8 cellular contexts compared by ENCODE assay signal in genomic region chr13:41310963-41311606, GRCh38. TPM values are rescaled to one million over a fixed set of nuclear protein-coding genes. Genes with fewer than 3 reads are reported as not detected.
A peak's percentile ranks its signal among the peaks of the same experiment; 100 is the strongest.
DNase-seq lines count a peak whose midpoint lies in the region; ATAC-seq and TF ChIP-seq lines count a peak whose summit lies in the region.

TSS of gene NAA16 (plus strand) at chr13:41311267. CDS start at chr13:41311529, 262 bp downstream.

- peak; percentile 9 for TF ChIP-seq RAD21 in neural cell (conservative IDR thresholded peaks at IDR 0.05)

- peak; percentile 93 for ATAC-seq in stimulated activated naive CD8-positive, alpha-beta T cell treated with anti-CD3 and anti-CD28 coated beads, Interleukin-15, amount 100 ng/mL, for 72 hours

- H3K36me3 ChIP-seq in H7 (replicated peaks; ENCODE audit: control insufficient read depth, insufficient read depth, low read length) (no peaks in the 10 kb centered on the region), neural cell (ENCODE audit: insufficient read depth, low read length) (no peaks in the 10 kb centered on the region)

- no peaks in the 10 kb centered on the region for H3F3A ChIP-seq in neural cell (ENCODE audit: insufficient read depth, low read length, poor library complexity, severe bottlenecking)

- H3K9me2 ChIP-seq in neural cell (ENCODE audit: insufficient read depth, low read length) = no peaks in the 10 kb centered on the region

- TF ChIP-seq CTCF in fibroblast of villous mesenchyme (IDR thresholded peaks at IDR 0.05; ENCODE audit: insufficient read depth, low read depth, low read length) (no peak), neural cell (IDR thresholded peaks at IDR 0.05; ENCODE audit: poor library complexity, severe bottlenecking) (no peak)

- no peaks in the 10 kb centered on the region for H3K9me3 ChIP-seq in neural cell (ENCODE audit: low read length)

- TF ChIP-seq EP300 in neural cell (conservative IDR thresholded peaks at IDR 0.05; ENCODE audit: poor library complexity, severe bottlenecking) = no peak

- H3K27me3 ChIP-seq in H7 (ENCODE audit: control insufficient read depth, insufficient read depth, low read length) = no peaks in the 10 kb centered on the region
- H3K27me3 ChIP-seq in neural cell (ENCODE audit: insufficient read depth, low read depth, low read length) = no peaks in the 10 kb centered on the region

- H3K9ac ChIP-seq in neural cell (ENCODE audit: low read length) = peak within 1 kb of the TSS; percentile 93

- H3K4me2 ChIP-seq in neural cell (ENCODE audit: low read length) = peak within 1 kb of the TSS; percentile 94

- peaks cover 5% of the 10 kb centered on the region for H4K20me1 ChIP-seq in neural cell (ENCODE audit: insufficient read depth)

- H2AFZ ChIP-seq in neural cell (ENCODE audit: low read depth, low read length) = peak within 1 kb of the TSS; percentile 92

- H3K79me2 ChIP-seq in neural cell (replicated peaks; ENCODE audit: insufficient read depth, low read length) = peaks cover 45% of the 10 kb centered on the region

- H3K9me3 Mint-ChIP-seq in stimulated activated naive CD8-positive, alpha-beta T cell treated with anti-CD3 and anti-CD28 coated beads, Interleukin-15, amount 100 ng/mL, for 72 hours = no peaks in the 10 kb centered on the region

- peak within 1 kb of the TSS; percentile 96 to 99 for H3K27ac Mint-ChIP-seq in stimulated activated naive CD8-positive, alpha-beta T cell treated with anti-CD3 and anti-CD28 coated beads, Interleukin-15, amount 100 ng/mL, for 72 hours

- in situ Hi-C loops in G401 (cut with HindIII; ENCODE audit: low sequenced_read_pairs) = no loop called here

- DNase-seq in G401 (ENCODE audit: low spot score) (peak; percentile 82), H7 (peak; percentile 97), M059J (ENCODE audit: low read depth) (peak; percentile 91), SHP77 treated with DMSO at 0.1 percent for 48 hours (lab: John Stamatoyannopoulos, UW) (peak; percentile 71), fibroblast of villous mesenchyme (ENCODE audit: low read depth) (peak; percentile 84)
- DNase-seq in activated effector memory CD4-positive, alpha-beta T cell treated with anti-CD3 and anti-CD28 coated beads, Interleukin-2, amount 50 U/mL, for 16 hours = peak; percentile 98
- DNase-seq in stimulated activated naive CD8-positive, alpha-beta T cell treated with anti-CD3 and anti-CD28 coated beads, Interleukin-15, amount 100 ng/mL, for 72 hours = peak; percentile 98 to 99

- H3K4me3 ChIP-seq in H7 (ENCODE audit: insufficient read depth, low read depth, low read length) = peak within 1 kb of the TSS; percentile 92
- peak within 1 kb of the TSS; percentile 98 for H3K4me3 ChIP-seq in fibroblast of villous mesenchyme (ENCODE audit: low read depth, low read length)
- peak within 1 kb of the TSS; percentile 95 for H3K4me3 ChIP-seq in neural cell (ENCODE audit: low read length)

- peak within 1 kb of the TSS; percentile 83 for H3K27ac ChIP-seq in neural cell (ENCODE audit: low read length)

- peaks cover 43% of the 10 kb centered on the region for H3K4me1 Mint-ChIP-seq in stimulated activated naive CD8-positive, alpha-beta T cell treated with anti-CD3 and anti-CD28 coated beads, Interleukin-15, amount 100 ng/mL, for 72 hours

- no peaks in the 10 kb centered on the region for H3K27me3 Mint-ChIP-seq in stimulated activated naive CD8-positive, alpha-beta T cell treated with anti-CD3 and anti-CD28 coated beads, Interleukin-15, amount 100 ng/mL, for 72 hours

- peak within 1 kb of the TSS; percentile 87 to 98 for H3K4me3 Mint-ChIP-seq in stimulated activated naive CD8-positive, alpha-beta T cell treated with anti-CD3 and anti-CD28 coated beads, Interleukin-15, amount 100 ng/mL, for 72 hours

TF ChIP-seq in neural cell, 6 proteins besides CTCF, POLR2A, EP300 and RAD21:
- no peak for TF ChIP-seq EZH2 (IDR thresholded peaks at IDR 0.05; ENCODE audit: borderline replicate concordance, insufficient read depth, low read length, poor library complexity, severe bottlenecking)
- TF ChIP-seq SMC3 (conservative IDR thresholded peaks at IDR 0.05; ENCODE audit: poor library complexity) = peak; percentile 14
- TF ChIP-seq REST (IDR thresholded peaks at IDR 0.05; ENCODE audit: borderline replicate concordance) = peak; percentile 58
- TF ChIP-seq MXI1 (conservative IDR thresholded peaks at IDR 0.05; ENCODE audit: poor library complexity, severe bottlenecking) = peak; percentile 79
- TF ChIP-seq TAF1 (IDR thresholded peaks at IDR 0.05; ENCODE audit: low read depth) = peak; percentile 45
- TF ChIP-seq POLR2AphosphoS5 (IDR thresholded peaks at IDR 0.05) = peak; percentile 91
TF ChIP-seq in neural cell: peak in this region for 5.

RNA-seq across cellular contexts. Expression of gene NAA16, which starts in this region (rescaled TPM):
- 8.9 and 13.8 TPM in 2 replicates for total RNA-seq in G401 (2014; rRNA removed; shearing (Covaris generic))
- 11.4 and 14.2 TPM in 2 replicates for total RNA-seq in H7 (2014; rRNA removed; shearing (Covaris generic))
- total RNA-seq in M059J (2014; rRNA removed; shearing (Covaris generic)) = 4.7 and 7.5 TPM in 2 replicates
- 14.8 and 24.2 TPM in 2 replicates for total RNA-seq in fibroblast of villous mesenchyme
- polyA plus RNA-seq in neural cell = 49.7 and 57.0 TPM in 2 replicates
- polyA minus RNA-seq in neural cell = 54.8 and 57.1 TPM in 2 replicates

Comparison
In these comparisons a context has a peak if more than half of its experiments do, and no peak if none do; other contexts are left out.
1. Peak in every context shown above with its lines: DNase-seq, ATAC-seq, H3K4me3 ChIP-seq and H3K27ac ChIP-seq.